ENCODE assay signal across 11 cellular contexts in the genomic region with DNA sequence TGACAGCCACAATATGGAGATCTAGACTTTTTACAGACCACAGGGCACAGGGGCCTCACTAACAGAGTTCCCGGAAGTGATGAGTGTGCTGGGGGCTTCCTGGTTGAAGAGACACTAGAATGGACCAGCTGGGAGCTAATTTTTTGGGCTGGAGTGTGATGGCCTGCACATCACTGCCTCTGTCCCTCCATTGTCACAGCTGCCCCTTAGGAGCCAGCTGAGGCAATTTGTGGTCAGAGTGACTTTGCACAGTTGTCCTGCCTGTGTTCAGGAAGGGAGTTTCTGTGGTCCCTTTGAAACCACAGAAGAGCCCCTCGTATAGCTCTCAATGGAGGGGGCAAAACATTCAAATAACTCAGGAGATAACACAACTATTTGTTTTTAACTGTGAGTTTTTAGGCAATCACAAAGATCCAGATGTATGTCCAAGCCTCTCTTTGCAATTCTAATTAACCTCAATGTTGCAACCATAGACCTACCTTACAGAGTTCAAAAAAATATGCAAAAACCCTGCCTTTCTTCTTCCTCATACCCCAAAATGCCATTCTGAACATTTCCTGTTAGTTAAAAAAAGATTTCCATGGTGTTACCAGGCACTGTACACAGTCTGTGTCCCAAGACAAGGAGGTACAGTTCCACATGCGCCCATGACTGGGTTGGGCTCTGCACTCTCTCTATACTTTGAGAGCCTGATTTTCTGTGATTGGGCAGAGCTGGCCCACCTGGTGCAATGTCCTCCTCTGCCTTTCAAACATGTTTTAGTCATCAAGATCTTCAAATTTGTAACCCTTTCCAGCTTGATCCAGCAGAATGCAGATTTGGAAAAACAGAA. TPM values are rescaled to one million over a fixed set of nuclear protein-coding genes. Genes with fewer than 3 reads are reported as not detected.
DNase-seq lines count a peak whose midpoint lies in the region; ATAC-seq lines count a peak whose summit lies in the region.
"Had no signal": no experiment of that assay in that cellular context is flagged by ENCODE, and none has a peak within 500 bp of the region (broad histone marks: within the 10 kb centered on the region; RNA-seq: fewer than 3 reads in every experiment).

No MANE protein-coding gene starts in this region.

- peak overlapping the region; percentile 91 for H3K4me3 Mint-ChIP-seq in activated CD8-positive, alpha-beta memory T cell treated with anti-CD3 and anti-CD28 coated beads, Interleukin-2, amount 10 ng/mL, durations not matched to agents 7 days and 5 days
- H3K4me3 Mint-ChIP-seq in effector memory CD8-positive, alpha-beta T cell, result peak overlapping the region; percentile 85 to 86
- H3K4me3 Mint-ChIP-seq in stimulated activated naive B cell treated with anti-CD40 and anti-IgM and Interleukin-4, amounts not matched to agents 10 μg/mL and 1 μg/mL and 100 μg/mL, for 72 hours, result peak overlapping the region; percentile 44 to 60
- H3K4me3 Mint-ChIP-seq: HFFc6 had no signal

- peaks cover 73% of the 10 kb centered on the region for H3K4me1 Mint-ChIP-seq in activated CD8-positive, alpha-beta memory T cell treated with anti-CD3 and anti-CD28 coated beads, Interleukin-2, amount 10 ng/mL, durations not matched to agents 7 days and 5 days
- H3K4me1 Mint-ChIP-seq in effector memory CD8-positive, alpha-beta T cell (ENCODE audit: low read depth in 2 of 2), result peaks cover 54 to 63% of the 10 kb centered on the region in 2 donors
- peaks cover 55 to 72% of the 10 kb centered on the region in 2 donors for H3K4me1 Mint-ChIP-seq in stimulated activated naive B cell treated with anti-CD40 and anti-IgM and Interleukin-4, amounts not matched to agents 10 μg/mL and 1 μg/mL and 100 μg/mL, for 72 hours

- peak; percentile 8 for ATAC-seq in activated CD8-positive, alpha-beta memory T cell treated with anti-CD3 and anti-CD28 coated beads, Interleukin-2, amount 10 ng/mL, durations not matched to agents 7 days and 5 days
- no peak for ATAC-seq in effector memory CD8-positive, alpha-beta T cell (replicated peaks)
- no peak for ATAC-seq in stimulated activated naive B cell treated with anti-CD40 and anti-IgM and Interleukin-4, amounts not matched to agents 10 μg/mL and 1 μg/mL and 100 μg/mL, for 72 hours (replicated peaks)
- no peak for ATAC-seq in HG03045 (IDR thresholded peaks at IDR 0.05; ENCODE audit: unreplicated experiment)
- ATAC-seq in GM19035 (IDR thresholded peaks at IDR 0.05; ENCODE audit: unreplicated experiment), result no peak
- ATAC-seq: K562 had no signal

- peak overlapping the region; percentile 99 for H3K27ac Mint-ChIP-seq in activated CD8-positive, alpha-beta memory T cell treated with anti-CD3 and anti-CD28 coated beads, Interleukin-2, amount 10 ng/mL, durations not matched to agents 7 days and 5 days
- H3K27ac Mint-ChIP-seq in effector memory CD8-positive, alpha-beta T cell, result peak overlapping the region; percentile 91 to 93
- peak overlapping the region; percentile 63 for H3K27ac Mint-ChIP-seq in stimulated activated naive B cell treated with anti-CD40 and anti-IgM and Interleukin-4, amounts not matched to agents 10 μg/mL and 1 μg/mL and 100 μg/mL, for 72 hours
- H3K27ac Mint-ChIP-seq: HFFc6 had no signal

- CTCF ChIA-PET in activated CD8-positive, alpha-beta memory T cell treated with anti-CD3 and anti-CD28 coated beads, Interleukin-2, amount 10 ng/mL, durations not matched to agents 7 days and 5 days (lab: Charles Lee), result interaction anchor here (0.8 to 1.7 kb wide), 8 partner anchors 9 to 307 kb away, joined by 3 to 6 read pairs (median 3); no protein-coding TSS in a partner anchor

- peak; percentile 74 for DNase-seq in activated CD8-positive, alpha-beta memory T cell treated with anti-CD3 and anti-CD28 coated beads, Interleukin-2, amount 10 ng/mL, durations not matched to agents 7 days and 5 days
- DNase-seq in activated CD8-positive, alpha-beta memory T cell treated with anti-CD3 and anti-CD28 coated beads, Interleukin-2, amount 50 U/mL, for 48 hours, result no peak
- DNase-seq in OCI-M1 (lab: John Stamatoyannopoulos, UW) (peak; percentile 62), islet precursor cell (no peak)
- DNase-seq in effector memory CD8-positive, alpha-beta T cell, result no peak
- DNase-seq in stimulated activated naive B cell treated with anti-CD40 and anti-IgM and Interleukin-4, amounts not matched to agents 10 μg/mL and 1 μg/mL and 100 μg/mL, for 72 hours, result no peak
- DNase-seq: effector CD4-positive, alpha-beta T cell; HFFc6 had no signal

- peaks cover 46% of the 10 kb centered on the region for H3K36me3 Mint-ChIP-seq in activated CD8-positive, alpha-beta memory T cell treated with anti-CD3 and anti-CD28 coated beads, Interleukin-2, amount 10 ng/mL, durations not matched to agents 7 days and 5 days
- peaks cover 12% of the 10 kb centered on the region for H3K36me3 Mint-ChIP-seq in effector memory CD8-positive, alpha-beta T cell (ENCODE audit: insufficient read depth)
- peaks cover 0 to 3% of the 10 kb centered on the region in 2 donors for H3K36me3 Mint-ChIP-seq in stimulated activated naive B cell treated with anti-CD40 and anti-IgM and Interleukin-4, amounts not matched to agents 10 μg/mL and 1 μg/mL and 100 μg/mL, for 72 hours

- H3K27me3 Mint-ChIP-seq in activated CD8-positive, alpha-beta memory T cell treated with anti-CD3 and anti-CD28 coated beads, Interleukin-2, amount 10 ng/mL, durations not matched to agents 7 days and 5 days, result no peaks in the 10 kb centered on the region
- H3K27me3 Mint-ChIP-seq in effector memory CD8-positive, alpha-beta T cell, result no peaks in the 10 kb centered on the region
- H3K27me3 Mint-ChIP-seq in stimulated activated naive B cell treated with anti-CD40 and anti-IgM and Interleukin-4, amounts not matched to agents 10 μg/mL and 1 μg/mL and 100 μg/mL, for 72 hours, result peaks cover 0 to under 1% of the 10 kb centered on the region in 2 donors

- H3K9me3 Mint-ChIP-seq in activated CD8-positive, alpha-beta memory T cell treated with anti-CD3 and anti-CD28 coated beads, Interleukin-2, amount 10 ng/mL, durations not matched to agents 7 days and 5 days (ENCODE audit: low read depth), result no peaks in the 10 kb centered on the region
- no peaks in the 10 kb centered on the region for H3K9me3 Mint-ChIP-seq in effector memory CD8-positive, alpha-beta T cell
- H3K9me3 Mint-ChIP-seq in stimulated activated naive B cell treated with anti-CD40 and anti-IgM and Interleukin-4, amounts not matched to agents 10 μg/mL and 1 μg/mL and 100 μg/mL, for 72 hours, result no peaks in the 10 kb centered on the region
- H3K9me3 Mint-ChIP-seq: HFFc6 had no signal

RNA-seq across cellular contexts. Expression of gene ALOX5AP, which starts 2.4 kb away (rescaled TPM):
- 100 to 1,000 TPM; 184 to 220 TPM for total RNA-seq in activated CD8-positive, alpha-beta memory T cell treated with anti-CD3 and anti-CD28 coated beads, Interleukin-2, amount 10 ng/mL, durations not matched to agents 7 days and 5 days
- total RNA-seq: HFFc6 had no signal

Comparison
In these comparisons a context has a peak if more than half of its experiments do, and no peak if none do; other contexts are left out.
1. DNase-seq: peak in activated CD8-positive, alpha-beta memory T cell treated with anti-CD3 and anti-CD28 coated beads, Interleukin-2, amount 10 ng/mL, durations not matched to agents 7 days and 5 days (single experiment) and OCI-M1 (single experiment); none in activated CD8-positive, alpha-beta memory T cell treated with anti-CD3 and anti-CD28 coated beads, Interleukin-2, amount 50 U/mL, for 48 hours (single experiment), effector memory CD8-positive, alpha-beta T cell (0 of 3), stimulated activated naive B cell treated with anti-CD40 and anti-IgM and Interleukin-4, amounts not matched to agents 10 μg/mL and 1 μg/mL and 100 μg/mL, for 72 hours (single experiment) and islet precursor cell (single experiment).
2. Peak in every context shown above with its lines, with median percentiles within 50 percentile points of each other: H3K27ac Mint-ChIP-seq and H3K4me3 Mint-ChIP-seq.